32 cellular contexts compared by ENCODE assay signal in genomic region chr18:78074400-78075020, GRCh38.
DNase-seq lines count a peak whose midpoint lies in the region; ATAC-seq, FAIRE-seq and TF ChIP-seq lines count a peak whose summit lies in the region.
"Had no signal": no experiment of that assay in that cellular context is flagged by ENCODE, and none has a peak within 500 bp of the region (broad histone marks: within the 10 kb centered on the region; RNA-seq: fewer than 3 reads in every experiment).

No MANE protein-coding gene starts in this region.

- no peaks in the 10 kb centered on the region for H4K20me1 ChIP-seq in HepG2 (ENCODE audit: insufficient read depth, low read length)
- H4K20me1 ChIP-seq in H1 (replicated peaks in 1 of 2; ENCODE audit: control insufficient read depth in 1 of 2, insufficient read depth in 2 of 2, low read length in 2 of 2) = no peaks in the 10 kb centered on the region

- peak; percentile 25 to 62 for TF ChIP-seq RAD21 in liver (IDR thresholded peaks at IDR 0.05)
- no peak for TF ChIP-seq RAD21 in HepG2 (CRISPR knock-in tag; IDR thresholded peaks at IDR 0.05)
- TF ChIP-seq RAD21 in H1 (IDR thresholded peaks at IDR 0.05 in 1 of 2, conservative IDR thresholded peaks at IDR 0.05 in 1 of 2; ENCODE audit: low read depth in 2 of 2, low read length in 2 of 2) = peak; percentile 36 to 38

- H3K27ac Mint-ChIP-seq in nephron progenitor cell = peak overlapping the region; percentile 13
- H3K27ac Mint-ChIP-seq in activated CD4-positive, alpha-beta memory T cell treated with anti-CD3 and anti-CD28 coated beads, Interleukin-2, amount 10 ng/mL, durations not matched to agents 7 days and 5 days = no peak overlapping the region
- H3K27ac Mint-ChIP-seq: activated CD4-positive, alpha-beta T cell treated with anti-CD3 and anti-CD28 coated beads for 36 hours; activated CD8-positive, alpha-beta T cell treated with anti-CD3 and anti-CD28 coated beads, Interleukin-2, amount 10 ng/mL, durations not matched to agents 7 days and 5 days; activated T-helper 17 cell treated with anti-CD3 and anti-CD28 coated beads, Interleukin-2, amount 50 U/mL, for 72 hours; CD4-positive, alpha-beta T cell; HFFc6; mesothelial cell of epicardium; stimulated activated naive B cell treated with anti-CD40 and anti-IgM and Interleukin-4, amounts not matched to agents 10 μg/mL and 1 μg/mL and 100 μg/mL, for 72 hours; T-helper 2 cell treated with Interferon-gamma antibody and Interleukin-4, amounts not matched to agents 5 μg/mL and 100 μg/mL, for 36 hours had no signal

- TF ChIP-seq POLR2A in HepG2 (IDR thresholded peaks at IDR 0.05; ENCODE audit: insufficient read depth in 1 of 2, low read depth in 2 of 2, low read length in 2 of 2) (no peak), H1 (IDR thresholded peaks at IDR 0.05; ENCODE audit: control extremely low read depth in 1 of 2, low read depth in 2 of 2, low read length in 2 of 2) (no peak), adrenal gland (IDR thresholded peaks at IDR 0.05) (no peak)

- no peak overlapping the region for H2BK5ac ChIP-seq in H1 (ENCODE audit: low read depth, low read length)

- no peaks in the 10 kb centered on the region for H3K36me3 Mint-ChIP-seq in nephron progenitor cell (ENCODE audit: low read depth)
- H3K36me3 Mint-ChIP-seq in activated CD4-positive, alpha-beta memory T cell treated with anti-CD3 and anti-CD28 coated beads, Interleukin-2, amount 10 ng/mL, durations not matched to agents 7 days and 5 days (ENCODE audit: low read depth) = no peaks in the 10 kb centered on the region
- H3K36me3 Mint-ChIP-seq: mesothelial cell of epicardium; stimulated activated naive B cell treated with anti-CD40 and anti-IgM and Interleukin-4, amounts not matched to agents 10 μg/mL and 1 μg/mL and 100 μg/mL, for 72 hours had no signal

- TF ChIP-seq EP300 in HepG2 (IDR thresholded peaks at IDR 0.05; ENCODE audit: low read depth in 2 of 2, low read length in 2 of 2) (no peak), HepG2 (CRISPR knock-in tag; IDR thresholded peaks at IDR 0.05; ENCODE audit: borderline replicate concordance) (no peak), H1 (IDR thresholded peaks at IDR 0.05; ENCODE audit: borderline replicate concordance in 1 of 2, low read depth in 2 of 2, low read length in 2 of 2) (no peak)

- no peak overlapping the region for H2BK20ac ChIP-seq in H1 (ENCODE audit: low read length)

- TF ChIP-seq CTCF in liver (IDR thresholded peaks at IDR 0.05; ENCODE audit: low read depth, low read length, missing input control) (peak; percentile 12), HepG2 (CRISPR knock-in tag; IDR thresholded peaks at IDR 0.05) (no peak), H1 (IDR thresholded peaks at IDR 0.05; ENCODE audit: control extremely low read depth in 1 of 3, insufficient read depth in 1 of 3, low read depth in 1 of 3, low read length in 3 of 3) (peak in 2 of 3 experiments; percentile 3 to 26; a peak in 2 of 4 replicates), nephron progenitor cell (IDR thresholded peaks at IDR 0.05) (no peak), adrenal gland (IDR thresholded peaks at IDR 0.05) (no peak)

- intact Hi-C loops in HepG2 (cut with micrococcal nuclease; ENCODE audit: unreplicated experiment) (no loop called here), adrenal gland (cut with DNase I) (no loop called here)

- no peaks in the 10 kb centered on the region for H3K23me2 ChIP-seq in H1 (ENCODE audit: low read depth, low read length)

- no peak overlapping the region for H2AK5ac ChIP-seq in H1 (ENCODE audit: low read depth, low read length)

- no peaks in the 10 kb centered on the region for H3K9me3 Mint-ChIP-seq in nephron progenitor cell
- peaks cover 3% of the 10 kb centered on the region for H3K9me3 Mint-ChIP-seq in activated CD4-positive, alpha-beta memory T cell treated with anti-CD3 and anti-CD28 coated beads, Interleukin-2, amount 10 ng/mL, durations not matched to agents 7 days and 5 days
- H3K9me3 Mint-ChIP-seq: activated T-helper 17 cell treated with anti-CD3 and anti-CD28 coated beads, Interleukin-2, amount 50 U/mL, for 72 hours; CD4-positive, alpha-beta T cell; mesothelial cell of epicardium; stimulated activated naive B cell treated with anti-CD40 and anti-IgM and Interleukin-4, amounts not matched to agents 10 μg/mL and 1 μg/mL and 100 μg/mL, for 72 hours; T-helper 2 cell treated with Interferon-gamma antibody and Interleukin-4, amounts not matched to agents 5 μg/mL and 100 μg/mL, for 36 hours had no signal

- H3K56ac ChIP-seq in H1 (replicated peaks; ENCODE audit: insufficient read length, low read depth, low read length) = no peak overlapping the region

- peaks cover 59% of the 10 kb centered on the region for H3K4me1 Mint-ChIP-seq in nephron progenitor cell
- no peaks in the 10 kb centered on the region for H3K4me1 Mint-ChIP-seq in activated CD4-positive, alpha-beta memory T cell treated with anti-CD3 and anti-CD28 coated beads, Interleukin-2, amount 10 ng/mL, durations not matched to agents 7 days and 5 days
- H3K4me1 Mint-ChIP-seq: activated CD4-positive, alpha-beta T cell treated with anti-CD3 and anti-CD28 coated beads for 36 hours; activated T-helper 17 cell treated with anti-CD3 and anti-CD28 coated beads, Interleukin-2, amount 50 U/mL, for 72 hours; mesothelial cell of epicardium; stimulated activated naive B cell treated with anti-CD40 and anti-IgM and Interleukin-4, amounts not matched to agents 10 μg/mL and 1 μg/mL and 100 μg/mL, for 72 hours had no signal

- no peak for ATAC-seq in HepG2
- ATAC-seq: A549; activated CD4-positive, alpha-beta T cell treated with anti-CD3 and anti-CD28 coated beads for 36 hours; activated CD8-positive, alpha-beta T cell treated with anti-CD3 and anti-CD28 coated beads, Interleukin-2, amount 10 ng/mL, durations not matched to agents 7 days and 5 days; activated T-helper 17 cell treated with anti-CD3 and anti-CD28 coated beads, Interleukin-2, amount 50 U/mL, for 72 hours; left lung; stimulated activated naive B cell treated with anti-CD40 and anti-IgM and Interleukin-4, amounts not matched to agents 10 μg/mL and 1 μg/mL and 100 μg/mL, for 72 hours had no signal

- H3K79me2 ChIP-seq in HepG2 (ENCODE audit: insufficient read depth, low read length) (no peaks in the 10 kb centered on the region), H1 (ENCODE audit: control insufficient read depth in 1 of 2, insufficient read depth in 2 of 2, low read length in 2 of 2) (no peaks in the 10 kb centered on the region)

- no peak overlapping the region for H3K4ac ChIP-seq in H1 (replicated peaks; ENCODE audit: insufficient read length, low read depth, low read length)

- no peak overlapping the region for H4K8ac ChIP-seq in H1 (ENCODE audit: extremely low read depth, insufficient read depth, low read length)

- peaks cover 4% of the 10 kb centered on the region for H3K27me3 Mint-ChIP-seq in nephron progenitor cell (ENCODE audit: low read depth, poor library complexity)
- H3K27me3 Mint-ChIP-seq in activated CD4-positive, alpha-beta memory T cell treated with anti-CD3 and anti-CD28 coated beads, Interleukin-2, amount 10 ng/mL, durations not matched to agents 7 days and 5 days = no peaks in the 10 kb centered on the region
- H3K27me3 Mint-ChIP-seq: activated T-helper 17 cell treated with anti-CD3 and anti-CD28 coated beads, Interleukin-2, amount 50 U/mL, for 72 hours; CD4-positive, alpha-beta T cell had no signal

- H2AFZ ChIP-seq in HepG2 (ENCODE audit: low read length) = no peak overlapping the region
- peak overlapping the region; percentile 89; the same call in 1 of the 2 replicates for H2AFZ ChIP-seq in H1 (ENCODE audit: low read length)
- H2AFZ ChIP-seq: GM23248 had no signal

- no peak overlapping the region for H3K18ac ChIP-seq in H1 (ENCODE audit: extremely low read depth, low read length)

- H4K5ac ChIP-seq in H1 (ENCODE audit: insufficient read length, low read depth, low read length) = no peak overlapping the region

- FAIRE-seq in HepG2 (lab: Jason Lieb, UNC) (no peak), H1 (lab: Jason Lieb, UNC) (no peak)
- FAIRE-seq: A549, colon, D721Med had no signal

- no peak for DNase-seq in HepG2 (ENCODE audit: low spot score)
- DNase-seq in H1 (ENCODE audit: low read depth in 1 of 2, low spot score in 2 of 2) = no peak
- no peak for DNase-seq in nephron progenitor cell
- DNase-seq in adrenal gland = no peak
- no peak for DNase-seq in stimulated activated CD4-positive, alpha-beta T cell treated with anti-CD3 and anti-CD28 coated beads, Interleukin-4, amount 100 ng/mL, for 1 hour
- no peak for DNase-seq in activated CD4-positive, alpha-beta memory T cell treated with anti-CD3 and anti-CD28 coated beads, Interleukin-2, amount 10 ng/mL, durations not matched to agents 7 days and 5 days
- DNase-seq in activated T-cell treated with anti-CD3 and anti-CD28 coated beads for 4 hours = no peak
- DNase-seq: activated CD4-positive, alpha-beta T cell treated with anti-CD3 and anti-CD28 coated beads for 36 hours; activated CD8-positive, alpha-beta T cell treated with anti-CD3 and anti-CD28 coated beads, Interleukin-2, amount 10 ng/mL, durations not matched to agents 7 days and 5 days; activated naive CD4-positive, alpha-beta T cell treated with anti-CD3 and anti-CD28 coated beads, Interleukin-2, amount 50 U/mL, for 16 hours; AML-193; amygdala; CD4-positive, alpha-beta T cell; GM23248; HFFc6; left lung; NCI-H1092; NCI-H1694; NCI-H2171; NCI-H510A; nucleus accumbens; Right ventricle myocardium superior; stimulated activated naive B cell treated with anti-CD40 and anti-IgM and Interleukin-4, amounts not matched to agents 10 μg/mL and 1 μg/mL and 100 μg/mL, for 72 hours; upper lobe of left lung had no signal

- no peak overlapping the region for H2BK12ac ChIP-seq in H1 (ENCODE audit: low read depth, low read length)

- H3K79me1 ChIP-seq in H1 (ENCODE audit: low read depth, low read length) = no peaks in the 10 kb centered on the region

- no peaks in the 10 kb centered on the region for H3K27me3 ChIP-seq in liver (ENCODE audit: control insufficient read depth in 4 of 4, insufficient read depth in 4 of 4, low read length in 3 of 4)
- H3K27me3 ChIP-seq in HepG2 (ENCODE audit: control insufficient read depth in 1 of 2, insufficient read depth in 2 of 2, low read length in 2 of 2) = peaks cover 0 to 18% of the 10 kb centered on the region in 2 experiments; a peak in 3 of 5 replicates
- no peaks in the 10 kb centered on the region for H3K27me3 ChIP-seq in H1 (replicated peaks in 1 of 4; ENCODE audit: control insufficient read depth in 3 of 4, extremely low read depth in 1 of 4, insufficient read depth in 3 of 4, low read length in 3 of 4)
- H3K27me3 ChIP-seq in adrenal gland = peaks cover 7% of the 10 kb centered on the region
- H3K27me3 ChIP-seq: left lung, upper lobe of left lung had no signal

- H3K23ac ChIP-seq in H1 (ENCODE audit: insufficient read length) = no peak overlapping the region

- H2BK15ac ChIP-seq in H1 (ENCODE audit: low read length) = no peak overlapping the region

- no peak overlapping the region for H3K14ac ChIP-seq in H1 (ENCODE audit: insufficient read length)

- no peak overlapping the region for H3K27ac ChIP-seq in liver (ENCODE audit: low read depth in 1 of 2, low read length in 2 of 2)
- H3K27ac ChIP-seq in HepG2 (ENCODE audit: extremely low read length, insufficient read depth, low read length) = no peak overlapping the region
- H3K27ac ChIP-seq in H1 (ENCODE audit: low read depth, low read length) = no peak overlapping the region
- no peak overlapping the region for H3K27ac ChIP-seq in adrenal gland
- H3K27ac ChIP-seq: A549, breast epithelium, GM23248, left lung, upper lobe of left lung had no signal

- CTCF ChIA-PET in HepG2 (lab: Yijun Ruan, JAX; ENCODE audit: low intra/inter-chr PET ratio, low total read pairs) = no interaction called here
- CTCF ChIA-PET in H1 (lab: Charles Lee; ENCODE audit: partially characterized antibody) = interaction anchor here (1.0 to 1.9 kb wide), 4 partner anchors 12 to 276 kb away, joined by 3 to 5 read pairs (median 3); no protein-coding TSS in a partner anchor
- CTCF ChIA-PET in activated CD4-positive, alpha-beta memory T cell treated with anti-CD3 and anti-CD28 coated beads, Interleukin-2, amount 10 ng/mL, durations not matched to agents 7 days and 5 days (lab: Charles Lee) = no interaction called here

- H3K4me2 ChIP-seq in HepG2 (ENCODE audit: low read depth, low read length) (no peak overlapping the region), H1 (ENCODE audit: insufficient read depth in 1 of 2, low read depth in 2 of 2, low read length in 2 of 2) (peak overlapping the region in 1 of 2 experiments; percentile 24; a peak in 1 of 4 replicates)
- H3K4me2 ChIP-seq: A549 had no signal

- H3K4me1 ChIP-seq in liver (ENCODE audit: control insufficient read depth in 4 of 4, insufficient read depth in 4 of 4, low read length in 3 of 4) (no peaks in the 10 kb centered on the region), HepG2 (ENCODE audit: insufficient read depth, low read length) (no peaks in the 10 kb centered on the region), H1 (replicated peaks in 1 of 4; ENCODE audit: control insufficient read depth in 3 of 4, insufficient read depth in 4 of 4, low read length in 3 of 4) (0 out of 7 replicates have a peak, but pooled peaks cover 0 to 2% (median 0%) of the 10 kb centered on the region in 4 experiments), adrenal gland (replicated peaks in 1 of 2) (no peaks in the 10 kb centered on the region)
- H3K4me1 ChIP-seq: A549, breast epithelium, left lung had no signal

- H3K36me3 ChIP-seq in liver (ENCODE audit: control insufficient read depth in 4 of 4, insufficient read depth in 3 of 4, low read depth in 1 of 4, low read length in 3 of 4) (no peaks in the 10 kb centered on the region), HepG2 (replicated peaks in 1 of 2; ENCODE audit: control insufficient read depth in 1 of 2, insufficient read depth in 2 of 2, low read length in 2 of 2) (no peaks in the 10 kb centered on the region), H1 (ENCODE audit: control insufficient read depth in 2 of 4, insufficient read depth in 4 of 4, low read length in 3 of 4) (no peaks in the 10 kb centered on the region), adrenal gland (replicated peaks in 1 of 2) (no peaks in the 10 kb centered on the region)
- H3K36me3 ChIP-seq: breast epithelium, left lung, upper lobe of left lung had no signal

- no peak overlapping the region for H4K91ac ChIP-seq in H1 (replicated peaks; ENCODE audit: insufficient read length, low read length)

- no peak overlapping the region for H3K4me3 Mint-ChIP-seq in nephron progenitor cell
- no peak overlapping the region for H3K4me3 Mint-ChIP-seq in activated CD4-positive, alpha-beta memory T cell treated with anti-CD3 and anti-CD28 coated beads, Interleukin-2, amount 10 ng/mL, durations not matched to agents 7 days and 5 days
- H3K4me3 Mint-ChIP-seq: activated CD4-positive, alpha-beta T cell treated with anti-CD3 and anti-CD28 coated beads for 36 hours; activated CD8-positive, alpha-beta T cell treated with anti-CD3 and anti-CD28 coated beads, Interleukin-2, amount 10 ng/mL, durations not matched to agents 7 days and 5 days; activated T-helper 17 cell treated with anti-CD3 and anti-CD28 coated beads, Interleukin-2, amount 50 U/mL, for 72 hours; CD4-positive, alpha-beta T cell; HFFc6; mesothelial cell of epicardium; stimulated activated naive B cell treated with anti-CD40 and anti-IgM and Interleukin-4, amounts not matched to agents 10 μg/mL and 1 μg/mL and 100 μg/mL, for 72 hours; T-helper 2 cell treated with Interferon-gamma antibody and Interleukin-4, amounts not matched to agents 5 μg/mL and 100 μg/mL, for 36 hours had no signal

- POLR2A ChIA-PET in HepG2 (lab: Yijun Ruan, JAX) (no interaction called here), H1 (lab: Charles Lee; ENCODE audit: partially characterized antibody) (no interaction called here)
- POLR2A ChIA-PET in activated CD4-positive, alpha-beta memory T cell treated with anti-CD3 and anti-CD28 coated beads, Interleukin-2, amount 10 ng/mL, durations not matched to agents 7 days and 5 days (lab: Charles Lee) = no interaction called here

- 49% methylated on average over 12 of the region's 12 CpGs for WGBS in liver
- WGBS in HepG2 (ENCODE audit: low lambda C conversion rate) = 10% methylated on average over 11 of the region's 12 CpGs
- 67% methylated on average over 12 of the region's 12 CpGs; no CpG with 5 or more reads in 1 of the 2 experiments for WGBS in H1 (ENCODE audit: extremely low coverage in 1 of 2, insufficient coverage in 1 of 2, insufficient read length in 1 of 2, insufficient replicate concordance in 2 of 2, low coverage in 1 of 2, low lambda C conversion rate in 2 of 2, missing lambda C conversion rate in 1 of 2), 2 experiments
- 48 to 53% (median 51%) methylated on average over 11 to 12 of the region's 12 CpGs for WGBS in adrenal gland, 4 donors

- no peak overlapping the region for H3K9ac ChIP-seq in liver (ENCODE audit: low read depth in 1 of 2, low read length in 2 of 2)
- no peak overlapping the region for H3K9ac ChIP-seq in HepG2 (ENCODE audit: insufficient read depth, low read depth, low read length)
- no peak overlapping the region for H3K9ac ChIP-seq in H1 (replicated peaks in 1 of 4; ENCODE audit: extremely low read depth in 1 of 4, low read depth in 3 of 4, low read length in 3 of 4)
- H3K9ac ChIP-seq: GM23248 had no signal

- H3K4me3 ChIP-seq in liver (ENCODE audit: low read depth in 1 of 3, low read length in 3 of 3) (no peak overlapping the region), HepG2 (replicated peaks in 1 of 3; ENCODE audit: insufficient read depth in 1 of 3, low read depth in 2 of 3, low read length in 3 of 3) (no peak overlapping the region), H1 (ENCODE audit: extremely low read depth in 1 of 4, insufficient read depth in 2 of 4, low read depth in 3 of 4, low read length in 4 of 4) (no peak overlapping the region), adrenal gland (no peak overlapping the region)
- H3K4me3 ChIP-seq: A549, breast epithelium, GM23248, left lung, upper lobe of left lung had no signal

- in situ Hi-C loops in HepG2 (cut with HindIII; ENCODE audit: extremely low pct_ligation_motif_present, low pct_unique_long_range_greater_than_20kb) = no loop called here

- no TSS peak for BruUV-seq in HepG2 (replicated peaks; lab: Mats Ljungman, UMichigan)

- no peaks in the 10 kb centered on the region for H3K9me3 ChIP-seq in liver (ENCODE audit: control insufficient read depth in 4 of 4, low read length in 3 of 4)
- H3K9me3 ChIP-seq in HepG2 (ENCODE audit: low read length) = no peaks in the 10 kb centered on the region
- no peaks in the 10 kb centered on the region for H3K9me3 ChIP-seq in H1 (ENCODE audit: insufficient read depth in 2 of 2, low read depth in 1 of 2, low read length in 1 of 2)
- no peaks in the 10 kb centered on the region for H3K9me3 ChIP-seq in adrenal gland (replicated peaks in 1 of 3)
- H3K9me3 ChIP-seq: A549, breast epithelium, left lung, upper lobe of left lung had no signal

- H2BK120ac ChIP-seq in H1 (replicated peaks; ENCODE audit: low read depth, low read length) = no peak overlapping the region

Comparison
In these comparisons a context has a peak if more than half of its experiments do, and no peak if none do; other contexts are left out.
1. CTCF ChIP-seq: peak in liver (single experiment) and H1 (2 of 3); none in HepG2 (single experiment), nephron progenitor cell (single experiment) and adrenal gland (0 of 6).